Comparison of ENCODE assay signal across 18 cellular contexts in the genomic region with DNA sequence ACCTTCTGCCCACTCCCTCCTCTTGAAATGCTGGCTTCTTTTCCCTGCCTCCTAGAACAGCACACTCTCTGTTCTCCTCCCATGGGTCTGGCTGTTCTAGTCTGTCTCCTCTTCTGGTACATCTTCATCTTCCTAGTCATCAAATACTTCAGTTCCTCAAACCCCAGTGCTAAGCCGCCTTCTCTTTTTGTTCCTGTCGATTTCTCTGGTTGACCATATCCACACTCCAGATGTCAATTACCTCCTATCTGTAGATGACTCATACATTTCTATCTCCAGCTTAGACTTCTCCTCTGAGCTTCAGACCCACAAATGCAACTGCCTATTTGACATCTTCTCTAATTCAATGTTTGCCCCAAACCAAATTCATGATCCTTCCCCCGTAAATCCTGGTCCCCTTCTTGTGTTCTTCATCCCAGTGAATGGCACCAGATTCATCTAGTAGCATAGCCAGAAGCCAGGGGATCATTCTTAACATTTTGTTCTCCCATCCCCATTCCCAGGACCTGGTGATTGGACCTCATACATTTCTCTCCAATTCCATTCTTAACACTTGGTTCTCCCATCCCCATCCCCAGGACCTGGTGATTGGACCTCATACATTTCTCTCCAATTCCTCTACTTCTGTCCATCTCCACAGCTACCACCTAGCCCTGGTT. TPM values are rescaled to one million over a fixed set of nuclear protein-coding genes. Genes with fewer than 3 reads are reported as not detected.
A peak's percentile ranks its signal among the peaks of the same experiment; 100 is the strongest.
DNase-seq lines count a peak whose midpoint lies in the region; ATAC-seq and TF ChIP-seq lines count a peak whose summit lies in the region.
"Had no signal": no experiment of that assay in that cellular context is flagged by ENCODE, and none has a peak within 500 bp of the region (broad histone marks: within the 10 kb centered on the region; RNA-seq: fewer than 3 reads in every experiment).

No MANE protein-coding gene starts in this region.

- H3K36me3 Mint-ChIP-seq in CD4-positive, CD25-positive, alpha-beta regulatory T cell: peaks cover 28% of the 10 kb centered on the region
- H3K36me3 Mint-ChIP-seq in immature natural killer cell (peaks cover 5 to 10% (median 6%) of the 10 kb centered on the region in 3 donors), osteocyte (ENCODE audit: unreplicated experiment) (peaks cover 22% of the 10 kb centered on the region)

- no peak overlapping the region for H3K4me3 ChIP-seq in CD4-positive, CD25-positive, alpha-beta regulatory T cell (ENCODE audit: low read depth, low read length)
- no peak overlapping the region for H3K4me3 ChIP-seq in HL-60 (replicated peaks; ENCODE audit: insufficient read depth, low read length)
- no peak overlapping the region for H3K4me3 ChIP-seq in coronary artery

- no peaks in the 10 kb centered on the region for H3K27me3 Mint-ChIP-seq in CD4-positive, CD25-positive, alpha-beta regulatory T cell
- peaks cover 0 to 4% (median 0%) of the 10 kb centered on the region in 3 donors for H3K27me3 Mint-ChIP-seq in immature natural killer cell (ENCODE audit: low read depth in 3 of 3)
- H3K27me3 Mint-ChIP-seq in osteocyte (ENCODE audit: unreplicated experiment): no peaks in the 10 kb centered on the region
- H3K27me3 Mint-ChIP-seq: brain had no signal

- H3K27ac Mint-ChIP-seq in CD4-positive, CD25-positive, alpha-beta regulatory T cell: peak overlapping the region; percentile 26 to 29 (median 27)
- H3K27ac Mint-ChIP-seq in immature natural killer cell (peak overlapping the region; percentile 41 to 62 (median 53)), osteocyte (ENCODE audit: unreplicated experiment) (no peak overlapping the region)
- H3K27ac Mint-ChIP-seq: brain, endodermal cell had no signal

- no peaks in the 10 kb centered on the region for H3K27me3 ChIP-seq in CD4-positive, CD25-positive, alpha-beta regulatory T cell (ENCODE audit: control insufficient read depth, insufficient read depth, low read length)
- no peaks in the 10 kb centered on the region for H3K27me3 ChIP-seq in HL-60 (ENCODE audit: insufficient read depth, poor library complexity, severe bottlenecking)

- peaks cover 28 to 54% (median 39%) of the 10 kb centered on the region in 4 donors for H3K4me1 Mint-ChIP-seq in CD4-positive, CD25-positive, alpha-beta regulatory T cell
- H3K4me1 Mint-ChIP-seq in immature natural killer cell: peaks cover 46 to 67% of the 10 kb centered on the region in 2 donors
- no peaks in the 10 kb centered on the region for H3K4me1 Mint-ChIP-seq in osteocyte (ENCODE audit: unreplicated experiment)

- intact Hi-C loops in posterior cingulate gyrus (cut with DNase I): no loop called here

- peaks cover 0 to 4% of the 10 kb centered on the region in 2 experiments for H3K9me3 ChIP-seq in CD4-positive, CD25-positive, alpha-beta regulatory T cell (ENCODE audit: control insufficient read depth in 2 of 2, low read length in 2 of 2)

- TF ChIP-seq CTCF in HL-60 (IDR thresholded peaks at IDR 0.05; ENCODE audit: insufficient read depth, low read length) (no peak), osteocyte (IDR thresholded peaks at IDR 0.05) (no peak), coronary artery (IDR thresholded peaks at IDR 0.05) (no peak)

- H3K4me1 ChIP-seq in CD4-positive, CD25-positive, alpha-beta regulatory T cell (ENCODE audit: control insufficient read depth, insufficient read depth, low read length, poor library complexity, severe bottlenecking): peaks cover 3% of the 10 kb centered on the region

- H3K27ac ChIP-seq in CD4-positive, CD25-positive, alpha-beta regulatory T cell (ENCODE audit: insufficient read depth, low read length, poor library complexity, severe bottlenecking): no peak overlapping the region
- no peak overlapping the region for H3K27ac ChIP-seq in HL-60 (replicated peaks)
- H3K27ac ChIP-seq in coronary artery: no peak overlapping the region
- H3K27ac ChIP-seq: VCaP had no signal

- DNase-seq in CD4-positive, CD25-positive, alpha-beta regulatory T cell: no peak
- peak; percentile 48 to 59 for DNase-seq in HL-60 (ENCODE audit: low read depth in 1 of 2, low spot score in 1 of 2)
- DNase-seq in SIG-M5 treated with dmso at 0.1 percent for 504 hours (lab: John Stamatoyannopoulos, UW; ENCODE audit: unreplicated experiment): peak; percentile 82
- DNase-seq in immature natural killer cell: no peak
- no peak for DNase-seq in NCI-H1092 (lab: John Stamatoyannopoulos, UW)
- DNase-seq in posterior cingulate gyrus: no peak
- DNase-seq in osteocyte (ENCODE audit: extremely low spot score, unreplicated experiment): no peak
- no peak for DNase-seq in coronary artery (ENCODE audit: low spot score)
- DNase-seq: activated T-cell treated with anti-CD3 and anti-CD28 coated beads, Interleukin-2, amount 50 U/mL, for 4 hours; endodermal cell; kidney glomerular epithelial cell; NCI-H187; NCI-H69; right cardiac atrium; SHP77; stimulated activated CD4-positive, alpha-beta T cell treated with anti-CD3 and anti-CD28 coated beads, Interleukin-4, amount 100 ng/mL, for 4 hours had no signal

- H3K9me3 Mint-ChIP-seq in CD4-positive, CD25-positive, alpha-beta regulatory T cell: peaks cover 0 to 4% (median 3%) of the 10 kb centered on the region in 7 donors
- H3K9me3 Mint-ChIP-seq in immature natural killer cell: peaks cover 0 to 5% (median 3%) of the 10 kb centered on the region in 6 donors
- H3K9me3 Mint-ChIP-seq in osteocyte (ENCODE audit: unreplicated experiment): peaks cover 18% of the 10 kb centered on the region

- ATAC-seq in CD4-positive, CD25-positive, alpha-beta regulatory T cell (ENCODE audit: low read depth in 2 of 2): no peak
- ATAC-seq: activated T-cell treated with anti-CD3 and anti-CD28 coated beads, Interleukin-2, amount 50 U/mL, for 4 hours; right cardiac atrium had no signal

- peak overlapping the region in 1 of 4 donors; percentile 2 for H3K4me3 Mint-ChIP-seq in CD4-positive, CD25-positive, alpha-beta regulatory T cell
- no peak overlapping the region for H3K4me3 Mint-ChIP-seq in immature natural killer cell
- no peak overlapping the region for H3K4me3 Mint-ChIP-seq in osteocyte (ENCODE audit: unreplicated experiment)
- H3K4me3 Mint-ChIP-seq: activated T-cell treated with anti-CD3 and anti-CD28 coated beads, Interleukin-2, amount 50 U/mL, for 4 hours; brain; endodermal cell had no signal

- peaks cover 7% of the 10 kb centered on the region for H3K36me3 ChIP-seq in CD4-positive, CD25-positive, alpha-beta regulatory T cell (ENCODE audit: control insufficient read depth, insufficient read depth, low read length)

RNA-seq across cellular contexts. Expression of a gene that starts 35.9 kb away (rescaled TPM):
- 60.9 TPM for total RNA-seq in CD4-positive, CD25-positive, alpha-beta regulatory T cell
- 1 to 10 TPM; 5.7 to 7.2 (median 6.1) TPM for polyA plus RNA-seq in CD4-positive, CD25-positive, alpha-beta regulatory T cell
- polyA plus RNA-seq in immature natural killer cell: 10 to 100 TPM in 1 of 3 donors, 1 to 10 TPM in 2; 3.0 to 10.1 (median 3.7) TPM
- total RNA-seq in osteocyte: 32.1 and 37.5 TPM in 2 replicates

Comparison
In these comparisons a context has a peak if more than half of its experiments do, and no peak if none do; other contexts are left out.
1. DNase-seq: peak in HL-60 (2 of 2) and SIG-M5 treated with dmso at 0.1 percent for 504 hours (single experiment); none in CD4-positive, CD25-positive, alpha-beta regulatory T cell (0 of 3), immature natural killer cell (0 of 3), NCI-H1092 (single experiment), posterior cingulate gyrus (0 of 10), osteocyte (single experiment) and coronary artery (single experiment).